Comparison of ENCODE assay signal across 8 cellular contexts in the genomic region with DNA sequence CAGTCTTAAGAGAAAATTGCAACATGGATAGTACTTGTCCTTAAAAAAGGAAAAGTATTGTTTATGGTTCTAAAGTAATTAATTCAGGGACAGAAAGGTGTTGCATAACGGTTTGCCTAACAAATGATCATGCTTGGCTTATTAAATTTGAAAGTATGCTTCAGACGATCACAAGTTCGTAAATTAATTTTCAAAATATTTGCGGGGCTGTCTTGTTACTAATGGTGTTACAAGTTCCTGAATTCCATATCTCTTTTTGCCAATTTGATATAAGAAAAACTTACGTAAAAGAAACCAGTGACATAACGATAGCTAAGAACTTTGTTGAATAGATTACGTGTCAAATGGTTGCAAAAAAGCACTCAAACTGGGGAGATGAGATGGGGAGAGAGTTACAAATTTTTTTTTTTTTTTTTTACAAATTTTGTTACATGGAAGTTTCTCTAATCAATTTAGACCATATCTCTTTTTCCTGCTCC. TPM values are rescaled to one million over a fixed set of nuclear protein-coding genes. Genes with fewer than 3 reads are reported as not detected.
DNase-seq lines count a peak whose midpoint lies in the region; ATAC-seq and TF ChIP-seq lines count a peak whose summit lies in the region.

No MANE protein-coding gene starts in this region.

- ATAC-seq in activated CD8-positive, alpha-beta T cell treated with anti-CD3 and anti-CD28 coated beads for 36 hours, result no peak

- no peaks in the 10 kb centered on the region for H3K27me3 Mint-ChIP-seq in T-helper 1 cell treated with Interleukin-12 subunit alpha and Interleukin-12 subunit beta and Interleukin-4 antibody, amounts not matched to agents 30 μg/mL and 1 μg/mL, for 36 hours (ENCODE audit: low read depth)
- no peaks in the 10 kb centered on the region for H3K27me3 Mint-ChIP-seq in activated CD8-positive, alpha-beta T cell treated with anti-CD3 and anti-CD28 coated beads for 36 hours

- no peak for DNase-seq in T-helper 1 cell
- no peak for DNase-seq in activated CD8-positive, alpha-beta T cell treated with anti-CD3 and anti-CD28 coated beads for 36 hours
- no peak for DNase-seq in HuH-7.5 (ENCODE audit: low spot score)
- DNase-seq in mucosa of gallbladder (ENCODE audit: low spot score), result no peak
- DNase-seq in H4 (ENCODE audit: low spot score), result no peak

- peaks cover 0 to 27% (median 22%) of the 10 kb centered on the region in 5 donors for H3K4me1 ChIP-seq in subcutaneous abdominal adipose tissue (ENCODE audit: control insufficient read depth in 5 of 5, insufficient read depth in 5 of 5, low read length in 5 of 5)

- H3K9ac ChIP-seq in subcutaneous abdominal adipose tissue (ENCODE audit: low read length in 5 of 5), result peak overlapping the region in 4 of 5 donors; percentile 92 to 98 (median 96)

- no peak for TF ChIP-seq CTCF in activated CD8-positive, alpha-beta T cell treated with anti-CD3 and anti-CD28 coated beads for 36 hours (IDR thresholded peaks at IDR 0.05)

- H3K4me3 ChIP-seq in iPS-18c (ENCODE audit: insufficient read depth, low read depth, low read length), result peak overlapping the region; percentile 92; the same call in 1 of the 2 replicates
- H3K4me3 ChIP-seq in subcutaneous abdominal adipose tissue (ENCODE audit: low read depth in 1 of 5, low read length in 5 of 5), result peak overlapping the region; percentile 76 to 97 (median 88)

- H3K9me3 Mint-ChIP-seq in T-helper 1 cell treated with Interleukin-12 subunit alpha and Interleukin-12 subunit beta and Interleukin-4 antibody, amounts not matched to agents 30 μg/mL and 1 μg/mL, for 36 hours, result no peaks in the 10 kb centered on the region
- H3K9me3 Mint-ChIP-seq in activated CD8-positive, alpha-beta T cell treated with anti-CD3 and anti-CD28 coated beads for 36 hours, result no peaks in the 10 kb centered on the region

- peak overlapping the region; percentile 95 for H3K4me3 Mint-ChIP-seq in T-helper 1 cell treated with Interleukin-12 subunit alpha and Interleukin-12 subunit beta and Interleukin-4 antibody, amounts not matched to agents 30 μg/mL and 1 μg/mL, for 36 hours
- peak overlapping the region; percentile 87 for H3K4me3 Mint-ChIP-seq in activated CD8-positive, alpha-beta T cell treated with anti-CD3 and anti-CD28 coated beads for 36 hours

- intact Hi-C loops in activated CD8-positive, alpha-beta T cell treated with anti-CD3 and anti-CD28 coated beads for 36 hours (cut with micrococcal nuclease), result loop anchor here (5.0 kb wide), 1 partner anchor 155 kb away; a partner anchor contains a TSS

- H3K36me3 Mint-ChIP-seq in T-helper 1 cell treated with Interleukin-12 subunit alpha and Interleukin-12 subunit beta and Interleukin-4 antibody, amounts not matched to agents 30 μg/mL and 1 μg/mL, for 36 hours (ENCODE audit: low read depth), result peaks cover 1% of the 10 kb centered on the region
- H3K36me3 Mint-ChIP-seq in activated CD8-positive, alpha-beta T cell treated with anti-CD3 and anti-CD28 coated beads for 36 hours (ENCODE audit: low read depth), result peaks cover 3% of the 10 kb centered on the region

- H3K36me3 ChIP-seq in subcutaneous abdominal adipose tissue (ENCODE audit: control insufficient read depth in 5 of 5, insufficient read depth in 5 of 5, low read length in 5 of 5), result no peaks in the 10 kb centered on the region

- H3K27ac ChIP-seq in subcutaneous abdominal adipose tissue (ENCODE audit: low read depth, low read length), result peak overlapping the region; percentile 85

- POLR2A ChIA-PET in activated CD8-positive, alpha-beta T cell treated with anti-CD3 and anti-CD28 coated beads for 36 hours (lab: Charles Lee), result interaction anchor here (0.7 to 4.6 kb wide), 5 partner anchors 9 to 49 kb away, joined by 3 to 23 read pairs (median 9); a partner anchor contains a TSS

- peak overlapping the region; percentile 92 for H3K27ac Mint-ChIP-seq in T-helper 1 cell treated with Interleukin-12 subunit alpha and Interleukin-12 subunit beta and Interleukin-4 antibody, amounts not matched to agents 30 μg/mL and 1 μg/mL, for 36 hours
- peak overlapping the region; percentile 93 for H3K27ac Mint-ChIP-seq in activated CD8-positive, alpha-beta T cell treated with anti-CD3 and anti-CD28 coated beads for 36 hours

- peaks cover 25% of the 10 kb centered on the region for H3K4me1 Mint-ChIP-seq in T-helper 1 cell treated with Interleukin-12 subunit alpha and Interleukin-12 subunit beta and Interleukin-4 antibody, amounts not matched to agents 30 μg/mL and 1 μg/mL, for 36 hours (ENCODE audit: low read depth)
- H3K4me1 Mint-ChIP-seq in activated CD8-positive, alpha-beta T cell treated with anti-CD3 and anti-CD28 coated beads for 36 hours (ENCODE audit: low read depth), result peaks cover 43% of the 10 kb centered on the region

- CTCF ChIA-PET in activated CD8-positive, alpha-beta T cell treated with anti-CD3 and anti-CD28 coated beads for 36 hours (lab: Charles Lee), result interaction anchor here (1.1 to 2.1 kb wide), 3 partner anchors 9 to 481 kb away, joined by 3 to 10 read pairs (median 3); a partner anchor contains a TSS

- H3K9me3 ChIP-seq in iPS-18c (ENCODE audit: control insufficient read depth, insufficient read depth, low read length) (peaks cover 2% of the 10 kb centered on the region), subcutaneous abdominal adipose tissue (ENCODE audit: control insufficient read depth in 5 of 5, low read length in 5 of 5) (no peaks in the 10 kb centered on the region)

- no peaks in the 10 kb centered on the region for H3K27me3 ChIP-seq in subcutaneous abdominal adipose tissue (ENCODE audit: control insufficient read depth in 5 of 5, insufficient read depth in 4 of 5, low read length in 5 of 5)

RNA-seq across cellular contexts. Expression of a gene that starts 1.3 kb away (rescaled TPM):
- 10 to 100 TPM; 27.7 to 30.0 TPM for total RNA-seq in activated CD8-positive, alpha-beta T cell treated with anti-CD3 and anti-CD28 coated beads for 36 hours
- total RNA-seq in mucosa of gallbladder, result 23.8 TPM
- 8.1 and 8.9 TPM in 2 replicates for total RNA-seq in H4 (2014; rRNA removed; shearing (Covaris generic))

RNA-seq across cellular contexts. Expression of a gene that starts 49.2 kb away (rescaled TPM):
- 10 to 100 TPM; 33.0 to 34.2 TPM for total RNA-seq in activated CD8-positive, alpha-beta T cell treated with anti-CD3 and anti-CD28 coated beads for 36 hours
- 29.8 TPM for total RNA-seq in mucosa of gallbladder
- 5.8 and 5.9 TPM in 2 replicates for total RNA-seq in H4 (2014; rRNA removed; shearing (Covaris generic))
